In the genomic region with DNA sequence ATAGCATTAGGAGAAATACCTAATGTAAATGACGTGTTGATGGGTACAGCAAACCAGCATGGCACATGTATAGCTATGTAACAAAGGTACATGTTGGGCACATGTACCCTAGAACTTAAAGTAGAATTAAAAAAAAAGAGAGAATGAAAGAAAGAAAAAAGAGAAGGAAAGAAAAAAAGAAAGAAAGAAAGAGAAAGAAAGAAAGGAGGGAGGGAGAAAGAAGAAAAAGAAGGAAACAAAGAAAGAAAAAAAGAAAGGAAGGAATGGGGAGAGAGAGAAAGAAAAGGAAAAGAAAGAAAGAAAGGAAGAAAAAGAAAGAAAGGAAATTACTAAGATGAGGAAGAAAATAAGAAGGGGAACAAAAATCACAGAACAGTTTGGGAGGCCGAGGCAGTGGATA, we compare ENCODE assay signal across 36 cellular contexts.
"Had no signal": no experiment of that assay in that cellular context is flagged by ENCODE, and none has a peak within 500 bp of the region (broad histone marks: within the 10 kb centered on the region; RNA-seq: fewer than 3 reads in every experiment).

No MANE protein-coding gene starts in this region.

- DNase-seq: activated CD4-positive, alpha-beta memory T cell treated with anti-CD3 and anti-CD28 coated beads, Interleukin-2, amount 10 ng/mL, durations not matched to agents 7 days and 5 days; activated CD4-positive, alpha-beta T cell treated with anti-CD3 and anti-CD28 coated beads for 1 hour; activated CD4-positive, alpha-beta T cell treated with anti-CD3 and anti-CD28 coated beads for 36 hours; activated CD4-positive, alpha-beta T cell treated with anti-CD3 and anti-CD28 coated beads for 48 hours; activated CD4-positive, alpha-beta T cell treated with anti-CD3 and anti-CD28 coated beads, Interleukin-2, amount 10 ng/mL, durations not matched to agents 7 days and 5 days; activated CD4-positive, alpha-beta T cell treated with anti-CD3 and anti-CD28 coated beads, Interleukin-2, amount 50 U/mL, for 48 hours; activated CD4-positive, CD25-positive, alpha-beta regulatory T cell; activated CD8-positive, alpha-beta memory T cell treated with anti-CD3 and anti-CD28 coated beads for 24 hours; activated CD8-positive, alpha-beta memory T cell treated with anti-CD3 and anti-CD28 coated beads, Interleukin-2, amount 10 ng/mL, durations not matched to agents 7 days and 5 days; activated CD8-positive, alpha-beta memory T cell treated with anti-CD3 and anti-CD28 coated beads, Interleukin-2, amount 50 U/mL, for 48 hours; activated CD8-positive, alpha-beta T cell treated with anti-CD3 and anti-CD28 coated beads, Interleukin-2, amount 10 ng/mL, durations not matched to agents 7 days and 5 days; activated effector memory CD4-positive, alpha-beta T cell treated with Interleukin-2 at 50 U/mL for 16 hours; activated gamma-delta T cell; activated naive CD4-positive, alpha-beta T cell treated with anti-CD3 and anti-CD28 coated beads, Interleukin-2, amount 10 ng/mL, durations not matched to agents 7 days and 5 days; activated naive CD4-positive, alpha-beta T cell treated with Interleukin-2 at 50 U/mL for 16 hours; activated naive CD8-positive, alpha-beta T cell treated with anti-CD3 and anti-CD28 coated beads, Interleukin-2, amount 10 ng/mL, durations not matched to agents 7 days and 5 days; activated naive CD8-positive, alpha-beta T cell treated with anti-CD3 and anti-CD28 coated beads, Interleukin-2, amount 50 U/mL, for 24 hours; activated T-cell treated with anti-CD3 and anti-CD28 coated beads, Interleukin-2, amount 50 U/mL, for 24 hours; activated T-cell treated with anti-CD3 and anti-CD28 coated beads, Interleukin-2, amount 50 U/mL, for 48 hours; amygdala; anterior cingulate cortex; caudate nucleus; T-helper 1 cell; T-helper 2 cell; T-helper 9 cell had no signal

- H3K27ac Mint-ChIP-seq: activated CD4-positive, alpha-beta memory T cell treated with anti-CD3 and anti-CD28 coated beads, Interleukin-2, amount 10 ng/mL, durations not matched to agents 7 days and 5 days; activated CD4-positive, alpha-beta T cell treated with anti-CD3 and anti-CD28 coated beads for 36 hours; activated CD4-positive, alpha-beta T cell treated with anti-CD3 and anti-CD28 coated beads, Interleukin-2, amount 10 ng/mL, durations not matched to agents 7 days and 5 days; activated CD8-positive, alpha-beta memory T cell treated with anti-CD3 and anti-CD28 coated beads, Interleukin-2, amount 10 ng/mL, durations not matched to agents 7 days and 5 days; activated CD8-positive, alpha-beta T cell treated with anti-CD3 and anti-CD28 coated beads, Interleukin-2, amount 10 ng/mL, durations not matched to agents 7 days and 5 days; activated naive CD4-positive, alpha-beta T cell treated with anti-CD3 and anti-CD28 coated beads, Interleukin-2, amount 10 ng/mL, durations not matched to agents 7 days and 5 days; activated naive CD4-positive, alpha-beta T cell treated with anti-CD3 and anti-CD28 coated beads, Interleukin-2, amount 50 U/mL, for 24 hours; activated naive CD8-positive, alpha-beta T cell; activated naive CD8-positive, alpha-beta T cell treated with anti-CD3 and anti-CD28 coated beads, Interleukin-2, amount 10 ng/mL, durations not matched to agents 7 days and 5 days; activated naive CD8-positive, alpha-beta T cell treated with anti-CD3 and anti-CD28 coated beads, Interleukin-2, amount 50 U/mL, for 24 hours; activated T-cell treated with anti-CD3 and anti-CD28 coated beads, Interleukin-2, amount 50 U/mL, for 24 hours; activated T-helper 2 cell treated with anti-CD3 and anti-CD28 coated beads, Interferon-gamma antibody, Interleukin-2, Interleukin-4, amounts not matched to agents 10 μg/mL and 5 μg/mL and 100 μg/mL, durations not matched to agents 14 hours and 24 hours and 36 hours; brain; T-helper 1 cell treated with Interleukin-12 subunit alpha and Interleukin-12 subunit beta and Interleukin-4 antibody, amounts not matched to agents 30 μg/mL and 1 μg/mL, for 36 hours; T-helper 2 cell treated with Interferon-gamma antibody and Interleukin-4, amounts not matched to agents 5 μg/mL and 100 μg/mL, for 36 hours had no signal

- H3K36me3 Mint-ChIP-seq: activated CD8-positive, alpha-beta memory T cell treated with anti-CD3 and anti-CD28 coated beads, Interleukin-2, amount 10 ng/mL, durations not matched to agents 7 days and 5 days; activated naive CD4-positive, alpha-beta T cell treated with anti-CD3 and anti-CD28 coated beads, Interleukin-2, amount 10 ng/mL, durations not matched to agents 7 days and 5 days; activated naive CD4-positive, alpha-beta T cell treated with anti-CD3 and anti-CD28 coated beads, Interleukin-2, amount 50 U/mL, for 24 hours; activated naive CD8-positive, alpha-beta T cell; activated naive CD8-positive, alpha-beta T cell treated with anti-CD3 and anti-CD28 coated beads, Interleukin-2, amount 10 ng/mL, durations not matched to agents 7 days and 5 days; brain had no signal

- H3K9me3 Mint-ChIP-seq: activated CD4-positive, alpha-beta memory T cell treated with anti-CD3 and anti-CD28 coated beads, Interleukin-2, amount 10 ng/mL, durations not matched to agents 7 days and 5 days; activated CD4-positive, alpha-beta T cell treated with anti-CD3 and anti-CD28 coated beads, Interleukin-2, amount 10 ng/mL, durations not matched to agents 7 days and 5 days; activated naive CD4-positive, alpha-beta T cell treated with anti-CD3 and anti-CD28 coated beads, Interleukin-2, amount 10 ng/mL, durations not matched to agents 7 days and 5 days; activated naive CD4-positive, alpha-beta T cell treated with anti-CD3 and anti-CD28 coated beads, Interleukin-2, amount 50 U/mL, for 24 hours; activated naive CD8-positive, alpha-beta T cell treated with anti-CD3 and anti-CD28 coated beads, Interleukin-2, amount 10 ng/mL, durations not matched to agents 7 days and 5 days; activated naive CD8-positive, alpha-beta T cell treated with anti-CD3 and anti-CD28 coated beads, Interleukin-2, amount 50 U/mL, for 24 hours; brain had no signal

- H3K4me1 ChIP-seq: ascending aorta had no signal

- H3K36me3 ChIP-seq: ascending aorta, cardiac muscle cell had no signal

- ATAC-seq: activated CD4-positive, alpha-beta T cell treated with anti-CD3 and anti-CD28 coated beads for 36 hours; activated CD4-positive, CD25-positive, alpha-beta regulatory T cell treated with anti-CD3 and anti-CD28 coated beads, Interleukin-2, amount 50 U/mL, for 24 hours; activated CD8-positive, alpha-beta memory T cell treated with anti-CD3 and anti-CD28 coated beads, Interleukin-2, amount 10 ng/mL, durations not matched to agents 7 days and 5 days; activated CD8-positive, alpha-beta T cell treated with anti-CD3 and anti-CD28 coated beads, Interleukin-2, amount 10 ng/mL, durations not matched to agents 7 days and 5 days; activated naive CD8-positive, alpha-beta T cell treated with anti-CD3 and anti-CD28 coated beads, Interleukin-2, amount 50 U/mL, for 24 hours had no signal

- H3K4me3 ChIP-seq: ascending aorta, cardiac muscle cell had no signal

- H3K4me3 Mint-ChIP-seq: activated CD4-positive, alpha-beta memory T cell treated with anti-CD3 and anti-CD28 coated beads, Interleukin-2, amount 10 ng/mL, durations not matched to agents 7 days and 5 days; activated CD4-positive, alpha-beta T cell treated with anti-CD3 and anti-CD28 coated beads for 36 hours; activated CD4-positive, alpha-beta T cell treated with anti-CD3 and anti-CD28 coated beads, Interleukin-2, amount 10 ng/mL, durations not matched to agents 7 days and 5 days; activated CD8-positive, alpha-beta memory T cell treated with anti-CD3 and anti-CD28 coated beads, Interleukin-2, amount 10 ng/mL, durations not matched to agents 7 days and 5 days; activated CD8-positive, alpha-beta T cell treated with anti-CD3 and anti-CD28 coated beads, Interleukin-2, amount 10 ng/mL, durations not matched to agents 7 days and 5 days; activated naive CD4-positive, alpha-beta T cell treated with anti-CD3 and anti-CD28 coated beads, Interleukin-2, amount 10 ng/mL, durations not matched to agents 7 days and 5 days; activated naive CD4-positive, alpha-beta T cell treated with anti-CD3 and anti-CD28 coated beads, Interleukin-2, amount 50 U/mL, for 24 hours; activated naive CD8-positive, alpha-beta T cell; activated naive CD8-positive, alpha-beta T cell treated with anti-CD3 and anti-CD28 coated beads, Interleukin-2, amount 10 ng/mL, durations not matched to agents 7 days and 5 days; activated naive CD8-positive, alpha-beta T cell treated with anti-CD3 and anti-CD28 coated beads, Interleukin-2, amount 50 U/mL, for 24 hours; activated T-cell treated with anti-CD3 and anti-CD28 coated beads, Interleukin-2, amount 50 U/mL, for 24 hours; brain; T-helper 1 cell treated with Interleukin-12 subunit alpha and Interleukin-12 subunit beta and Interleukin-4 antibody, amounts not matched to agents 30 μg/mL and 1 μg/mL, for 36 hours; T-helper 2 cell treated with Interferon-gamma antibody and Interleukin-4, amounts not matched to agents 5 μg/mL and 100 μg/mL, for 36 hours had no signal

- H3K27me3 ChIP-seq: ascending aorta, cardiac muscle cell had no signal

- FAIRE-seq: bronchial epithelial cell had no signal

- H3K27ac ChIP-seq: ascending aorta, cardiac muscle cell, VCaP had no signal

- H3K9me3 ChIP-seq: ascending aorta had no signal

- H3K27me3 Mint-ChIP-seq: activated CD4-positive, alpha-beta memory T cell treated with anti-CD3 and anti-CD28 coated beads, Interleukin-2, amount 10 ng/mL, durations not matched to agents 7 days and 5 days; activated CD4-positive, alpha-beta T cell treated with anti-CD3 and anti-CD28 coated beads for 36 hours; activated CD4-positive, alpha-beta T cell treated with anti-CD3 and anti-CD28 coated beads, Interleukin-2, amount 10 ng/mL, durations not matched to agents 7 days and 5 days; activated CD8-positive, alpha-beta memory T cell treated with anti-CD3 and anti-CD28 coated beads, Interleukin-2, amount 10 ng/mL, durations not matched to agents 7 days and 5 days; activated naive CD4-positive, alpha-beta T cell treated with anti-CD3 and anti-CD28 coated beads, Interleukin-2, amount 10 ng/mL, durations not matched to agents 7 days and 5 days; activated naive CD4-positive, alpha-beta T cell treated with anti-CD3 and anti-CD28 coated beads, Interleukin-2, amount 50 U/mL, for 24 hours; activated naive CD8-positive, alpha-beta T cell; activated naive CD8-positive, alpha-beta T cell treated with anti-CD3 and anti-CD28 coated beads, Interleukin-2, amount 10 ng/mL, durations not matched to agents 7 days and 5 days; activated naive CD8-positive, alpha-beta T cell treated with anti-CD3 and anti-CD28 coated beads, Interleukin-2, amount 50 U/mL, for 24 hours; activated T-cell treated with anti-CD3 and anti-CD28 coated beads, Interleukin-2, amount 50 U/mL, for 24 hours; brain had no signal

- H3K4me1 Mint-ChIP-seq: activated CD4-positive, alpha-beta memory T cell treated with anti-CD3 and anti-CD28 coated beads, Interleukin-2, amount 10 ng/mL, durations not matched to agents 7 days and 5 days; activated CD4-positive, alpha-beta T cell treated with anti-CD3 and anti-CD28 coated beads for 36 hours; activated CD4-positive, alpha-beta T cell treated with anti-CD3 and anti-CD28 coated beads, Interleukin-2, amount 10 ng/mL, durations not matched to agents 7 days and 5 days; activated CD8-positive, alpha-beta memory T cell treated with anti-CD3 and anti-CD28 coated beads, Interleukin-2, amount 10 ng/mL, durations not matched to agents 7 days and 5 days; activated naive CD4-positive, alpha-beta T cell treated with anti-CD3 and anti-CD28 coated beads, Interleukin-2, amount 10 ng/mL, durations not matched to agents 7 days and 5 days; activated naive CD4-positive, alpha-beta T cell treated with anti-CD3 and anti-CD28 coated beads, Interleukin-2, amount 50 U/mL, for 24 hours; activated naive CD8-positive, alpha-beta T cell treated with anti-CD3 and anti-CD28 coated beads, Interleukin-2, amount 10 ng/mL, durations not matched to agents 7 days and 5 days; activated naive CD8-positive, alpha-beta T cell treated with anti-CD3 and anti-CD28 coated beads, Interleukin-2, amount 50 U/mL, for 24 hours; brain had no signal
